1 cellular context compared by ENCODE assay signal in genomic region chr11:65899356-65900124, GRCh38.
TF ChIP-seq lines count a peak whose summit lies in the region.

No MANE protein-coding gene starts in this region.

TF ChIP-seq in HepG2, 621 proteins besides CTCF, POLR2A, EP300 and RAD21 (continued from another document and continues in another):
- TF ChIP-seq, protein P1, sequence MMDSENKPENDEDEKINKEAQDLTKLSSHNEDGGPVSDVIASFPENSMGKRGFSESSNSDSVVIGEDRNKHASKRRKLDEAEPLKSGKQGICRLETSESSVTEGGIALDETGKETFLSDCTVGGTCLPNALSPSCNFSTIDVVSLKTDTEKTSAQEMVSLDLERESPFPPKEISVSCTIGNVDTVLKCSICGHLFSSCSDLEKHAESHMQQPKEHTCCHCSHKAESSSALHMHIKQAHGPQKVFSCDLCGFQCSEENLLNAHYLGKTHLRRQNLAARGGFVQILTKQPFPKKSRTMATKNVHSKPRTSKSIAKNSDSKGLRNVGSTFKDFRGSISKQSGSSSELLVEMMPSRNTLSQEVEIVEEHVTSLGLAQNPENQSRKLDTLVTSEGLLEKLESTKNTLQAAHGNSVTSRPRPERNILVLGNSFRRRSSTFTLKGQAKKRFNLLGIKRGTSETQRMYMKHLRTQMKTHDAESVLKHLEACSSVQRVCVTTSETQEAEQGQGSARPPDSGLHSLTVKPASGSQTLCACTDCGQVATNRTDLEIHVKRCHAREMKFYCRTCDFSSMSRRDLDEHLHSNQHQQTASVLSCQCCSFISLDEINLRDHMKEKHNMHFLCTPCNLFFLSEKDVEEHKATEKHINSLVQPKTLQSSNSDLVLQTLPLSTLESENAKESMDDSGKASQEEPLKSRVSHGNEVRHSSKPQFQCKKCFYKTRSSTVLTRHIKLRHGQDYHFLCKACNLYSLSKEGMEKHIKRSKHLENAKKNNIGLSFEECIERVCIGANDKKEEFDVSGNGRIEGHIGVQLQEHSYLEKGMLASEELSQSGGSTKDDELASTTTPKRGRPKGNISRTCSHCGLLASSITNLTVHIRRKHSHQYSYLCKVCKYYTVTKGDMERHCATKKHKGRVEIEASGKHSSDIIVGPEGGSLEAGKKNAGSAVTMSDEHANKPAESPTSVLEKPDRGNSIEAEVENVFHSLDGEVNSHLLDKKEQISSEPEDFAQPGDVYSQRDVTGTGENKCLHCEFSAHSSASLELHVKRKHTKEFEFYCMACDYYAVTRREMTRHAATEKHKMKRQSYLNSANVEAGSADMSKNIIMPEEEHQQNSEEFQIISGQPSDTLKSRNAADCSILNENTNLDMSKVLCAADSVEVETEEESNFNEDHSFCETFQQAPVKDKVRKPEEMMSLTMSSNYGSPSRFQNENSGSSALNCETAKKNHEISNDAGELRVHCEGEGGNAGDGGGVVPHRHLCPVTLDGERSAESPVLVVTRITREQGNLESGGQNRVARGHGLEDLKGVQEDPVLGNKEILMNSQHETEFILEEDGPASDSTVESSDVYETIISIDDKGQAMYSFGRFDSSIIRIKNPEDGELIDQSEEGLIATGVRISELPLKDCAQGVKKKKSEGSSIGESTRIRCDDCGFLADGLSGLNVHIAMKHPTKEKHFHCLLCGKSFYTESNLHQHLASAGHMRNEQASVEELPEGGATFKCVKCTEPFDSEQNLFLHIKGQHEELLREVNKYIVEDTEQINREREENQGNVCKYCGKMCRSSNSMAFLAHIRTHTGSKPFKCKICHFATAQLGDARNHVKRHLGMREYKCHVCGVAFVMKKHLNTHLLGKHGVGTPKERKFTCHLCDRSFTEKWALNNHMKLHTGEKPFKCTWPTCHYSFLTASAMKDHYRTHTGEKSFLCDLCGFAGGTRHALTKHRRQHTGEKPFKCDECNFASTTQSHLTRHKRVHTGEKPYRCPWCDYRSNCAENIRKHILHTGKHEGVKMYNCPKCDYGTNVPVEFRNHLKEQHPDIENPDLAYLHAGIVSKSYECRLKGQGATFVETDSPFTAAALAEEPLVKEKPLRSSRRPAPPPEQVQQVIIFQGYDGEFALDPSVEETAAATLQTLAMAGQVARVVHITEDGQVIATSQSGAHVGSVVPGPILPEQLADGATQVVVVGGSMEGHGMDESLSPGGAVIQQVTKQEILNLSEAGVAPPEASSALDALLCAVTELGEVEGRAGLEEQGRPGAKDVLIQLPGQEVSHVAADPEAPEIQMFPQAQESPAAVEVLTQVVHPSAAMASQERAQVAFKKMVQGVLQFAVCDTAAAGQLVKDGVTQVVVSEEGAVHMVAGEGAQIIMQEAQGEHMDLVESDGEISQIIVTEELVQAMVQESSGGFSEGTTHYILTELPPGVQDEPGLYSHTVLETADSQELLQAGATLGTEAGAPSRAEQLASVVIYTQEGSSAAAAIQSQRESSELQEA (CRISPR knock-in tag; IDR thresholded peaks at IDR 0.05; ENCODE audit: not compliant biosample characterization), result peak; percentile 59
- TF ChIP-seq ZNF720 (CRISPR knock-in tag; IDR thresholded peaks at IDR 0.05) (no peak), ZNF207 (IDR thresholded peaks at IDR 0.05; ENCODE audit: borderline replicate concordance) (no peak), FOXK2 (IDR thresholded peaks at IDR 0.05) (no peak), IRF2 (CRISPR knock-in tag; IDR thresholded peaks at IDR 0.05) (no peak), ZNF768 (CRISPR knock-in tag; IDR thresholded peaks at IDR 0.05) (peak; percentile 52; the same call in 1 of the 2 replicates), FIP1L1 (IDR thresholded peaks at IDR 0.05; ENCODE audit: borderline replicate concordance, insufficient read depth, low read depth, low read length) (no peak), ZSCAN22 (CRISPR knock-in tag; IDR thresholded peaks at IDR 0.05) (no peak), SRSF1 (optimal IDR thresholded peaks at IDR 0.05; ENCODE audit: low read depth, low read length) (peak; percentile 58), CCDC6 (CRISPR knock-in tag; IDR thresholded peaks at IDR 0.05) (no peak; the same call in 1 of the 2 replicates), ZNF274 (CRISPR knock-in tag; IDR thresholded peaks at IDR 0.05) (no peak), SMAD9 (CRISPR knock-in tag; IDR thresholded peaks at IDR 0.05) (0 out of 2 replicates have a peak, but pooled peaks have one; percentile 16), RFX3 (CRISPR knock-in tag; IDR thresholded peaks at IDR 0.05) (no peak), ZNF776 (CRISPR knock-in tag; IDR thresholded peaks at IDR 0.05) (peak; percentile 88; the same call in 1 of the 2 replicates), ETV5 (CRISPR knock-in tag; IDR thresholded peaks at IDR 0.05; ENCODE audit: borderline replicate concordance) (peak; percentile 83; the same call in 1 of the 2 replicates), NR0B2 (CRISPR knock-in tag; IDR thresholded peaks at IDR 0.05) (peak; percentile 40; the same call in 1 of the 2 replicates), ZFP37 (CRISPR knock-in tag; IDR thresholded peaks at IDR 0.05; ENCODE audit: borderline replicate concordance) (no peak), FOXA3 (CRISPR knock-in tag; IDR thresholded peaks at IDR 0.05) (no peak), MZF1 (CRISPR knock-in tag; IDR thresholded peaks at IDR 0.05; ENCODE audit: borderline replicate concordance) (no peak; the same call in 1 of the 2 replicates), ZNF326 (CRISPR knock-in tag; IDR thresholded peaks at IDR 0.05; ENCODE audit: borderline replicate concordance) (no peak), FLYWCH1 (CRISPR knock-in tag; IDR thresholded peaks at IDR 0.05) (no peak), ZNF709 (CRISPR knock-in tag; IDR thresholded peaks at IDR 0.05) (peak; percentile 58; the same call in 1 of the 2 replicates), ATF4 (CRISPR knock-in tag; IDR thresholded peaks at IDR 0.05) (peak in 1 of 2 experiments; percentile 58; a peak in 1 of 4 replicates), ZNF468 (CRISPR knock-in tag; IDR thresholded peaks at IDR 0.05) (peak; percentile 58; the same call in 1 of the 2 replicates), CBX5 (CRISPR knock-in tag; IDR thresholded peaks at IDR 0.05; ENCODE audit: borderline replicate concordance) (no peak), ELF1 (CRISPR knock-in tag; IDR thresholded peaks at IDR 0.05) (peak; percentile 29; the same call in 1 of the 2 replicates), MYC (CRISPR knock-in tag; IDR thresholded peaks at IDR 0.05; ENCODE audit: borderline replicate concordance) (peak; percentile 94), RNF2 (conservative IDR thresholded peaks at IDR 0.05; ENCODE audit: low read depth) (peak; percentile 92), SP1 (IDR thresholded peaks at IDR 0.05) (no peak), SP1 (CRISPR knock-in tag; IDR thresholded peaks at IDR 0.05) (0 out of 2 replicates have a peak, but pooled peaks have one; percentile 23), ZNF354B (CRISPR knock-in tag; IDR thresholded peaks at IDR 0.05) (no peak), ZNF276 (CRISPR knock-in tag; IDR thresholded peaks at IDR 0.05; ENCODE audit: low read depth) (no peak), ZSCAN25 (CRISPR knock-in tag; IDR thresholded peaks at IDR 0.05) (no peak), SAFB2 (CRISPR knock-in tag; IDR thresholded peaks at IDR 0.05; ENCODE audit: borderline replicate concordance, low read depth) (no peak), MAZ (IDR thresholded peaks at IDR 0.05; ENCODE audit: borderline replicate concordance, low read depth, low read length) (peak; percentile 23; the same call in 1 of the 2 replicates), MAZ (CRISPR knock-in tag; IDR thresholded peaks at IDR 0.05; ENCODE audit: low read depth) (peak; percentile 72; the same call in 1 of the 2 replicates), ATF1 (CRISPR knock-in tag; IDR thresholded peaks at IDR 0.05) (no peak), MTF1 (CRISPR knock-in tag; IDR thresholded peaks at IDR 0.05) (no peak), ELF3 (CRISPR knock-in tag; IDR thresholded peaks at IDR 0.05) (peak; percentile 58), ZNF501 (CRISPR knock-in tag; IDR thresholded peaks at IDR 0.05) (peak; percentile 81; the same call in 1 of the 2 replicates), ZFP1 (CRISPR knock-in tag; IDR thresholded peaks at IDR 0.05) (no peak), NFIC (IDR thresholded peaks at IDR 0.05; ENCODE audit: low read length) (no peak), HOXA7 (CRISPR knock-in tag; IDR thresholded peaks at IDR 0.05) (0 out of 2 replicates have a peak, but pooled peaks have one; percentile 60), ZBTB3 (CRISPR knock-in tag; IDR thresholded peaks at IDR 0.05; ENCODE audit: borderline replicate concordance, low read depth) (no peak), RARA (CRISPR knock-in tag; IDR thresholded peaks at IDR 0.05) (0 out of 2 replicates have a peak, but pooled peaks have one; percentile 49), ZSCAN31 (CRISPR knock-in tag; IDR thresholded peaks at IDR 0.05; ENCODE audit: low read depth) (0 out of 2 replicates have a peak, but pooled peaks have one; percentile 43), ZNF180 (CRISPR knock-in tag; IDR thresholded peaks at IDR 0.05; ENCODE audit: borderline replicate concordance, low read depth) (no peak), SOX6 (IDR thresholded peaks at IDR 0.05) (no peak), SOX6 (CRISPR knock-in tag; IDR thresholded peaks at IDR 0.05) (no peak), HDAC2 (CRISPR knock-in tag; IDR thresholded peaks at IDR 0.05) (peak; percentile 66; the same call in 1 of the 2 replicates), HDAC1 (CRISPR knock-in tag; IDR thresholded peaks at IDR 0.05) (peak; percentile 90), HNRNPL (IDR thresholded peaks at IDR 0.05; ENCODE audit: low read depth, low read length) (peak; percentile 91)
- TF ChIP-seq, protein P2, sequence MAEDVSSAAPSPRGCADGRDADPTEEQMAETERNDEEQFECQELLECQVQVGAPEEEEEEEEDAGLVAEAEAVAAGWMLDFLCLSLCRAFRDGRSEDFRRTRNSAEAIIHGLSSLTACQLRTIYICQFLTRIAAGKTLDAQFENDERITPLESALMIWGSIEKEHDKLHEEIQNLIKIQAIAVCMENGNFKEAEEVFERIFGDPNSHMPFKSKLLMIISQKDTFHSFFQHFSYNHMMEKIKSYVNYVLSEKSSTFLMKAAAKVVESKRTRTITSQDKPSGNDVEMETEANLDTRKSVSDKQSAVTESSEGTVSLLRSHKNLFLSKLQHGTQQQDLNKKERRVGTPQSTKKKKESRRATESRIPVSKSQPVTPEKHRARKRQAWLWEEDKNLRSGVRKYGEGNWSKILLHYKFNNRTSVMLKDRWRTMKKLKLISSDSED (CRISPR knock-in tag; IDR thresholded peaks at IDR 0.05), result peak; percentile 38; the same call in 1 of the 2 replicates
- TF ChIP-seq, protein P3, sequence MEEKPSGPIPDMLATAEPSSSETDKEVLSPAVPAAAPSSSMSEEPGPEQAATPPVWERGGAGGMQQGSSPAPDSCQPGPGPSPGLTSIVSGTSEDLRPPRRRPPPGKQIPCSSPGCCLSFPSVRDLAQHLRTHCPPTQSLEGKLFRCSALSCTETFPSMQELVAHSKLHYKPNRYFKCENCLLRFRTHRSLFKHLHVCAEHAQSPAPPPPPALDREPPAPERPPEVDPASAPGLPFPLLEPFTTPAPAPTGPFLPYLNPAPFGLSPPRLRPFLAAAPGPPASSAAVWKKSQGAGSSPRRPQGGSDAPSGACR (CRISPR knock-in tag; IDR thresholded peaks at IDR 0.05), result 0 out of 2 replicates have a peak, but pooled peaks have one; percentile 73
- TF ChIP-seq, protein P4, sequence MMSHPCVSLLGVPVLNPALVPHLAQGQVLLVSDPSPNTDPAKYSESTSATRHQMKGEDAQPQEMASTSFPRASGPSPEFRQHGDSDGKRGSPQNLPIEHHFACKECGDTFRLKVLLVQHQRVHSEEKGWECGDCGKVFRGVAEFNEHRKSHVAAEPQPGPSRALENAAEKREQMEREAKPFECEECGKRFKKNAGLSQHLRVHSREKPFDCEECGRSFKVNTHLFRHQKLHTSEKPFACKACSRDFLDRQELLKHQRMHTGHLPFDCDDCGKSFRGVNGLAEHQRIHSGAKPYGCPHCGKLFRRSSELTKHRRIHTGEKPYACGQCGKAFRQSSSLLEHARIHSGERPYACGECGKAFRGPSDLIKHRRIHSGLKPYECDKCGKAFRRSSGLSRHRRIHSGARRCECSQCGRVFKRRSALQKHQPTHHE (CRISPR knock-in tag; IDR thresholded peaks at IDR 0.05; ENCODE audit: borderline replicate concordance), result no peak
- TF ChIP-seq, protein P5, sequence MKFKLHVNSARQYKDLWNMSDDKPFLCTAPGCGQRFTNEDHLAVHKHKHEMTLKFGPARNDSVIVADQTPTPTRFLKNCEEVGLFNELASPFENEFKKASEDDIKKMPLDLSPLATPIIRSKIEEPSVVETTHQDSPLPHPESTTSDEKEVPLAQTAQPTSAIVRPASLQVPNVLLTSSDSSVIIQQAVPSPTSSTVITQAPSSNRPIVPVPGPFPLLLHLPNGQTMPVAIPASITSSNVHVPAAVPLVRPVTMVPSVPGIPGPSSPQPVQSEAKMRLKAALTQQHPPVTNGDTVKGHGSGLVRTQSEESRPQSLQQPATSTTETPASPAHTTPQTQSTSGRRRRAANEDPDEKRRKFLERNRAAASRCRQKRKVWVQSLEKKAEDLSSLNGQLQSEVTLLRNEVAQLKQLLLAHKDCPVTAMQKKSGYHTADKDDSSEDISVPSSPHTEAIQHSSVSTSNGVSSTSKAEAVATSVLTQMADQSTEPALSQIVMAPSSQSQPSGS (CRISPR knock-in tag; IDR thresholded peaks at IDR 0.05), result peak; percentile 57; the same call in 1 of the 2 replicates
